ENCODE assay signal across 8 cellular contexts in genomic region chr11:66727883-66728759, GRCh38. TPM values are rescaled to one million over a fixed set of nuclear protein-coding genes. Genes with fewer than 3 reads are reported as not detected.
DNase-seq lines count a peak whose midpoint lies in the region; ATAC-seq and TF ChIP-seq lines count a peak whose summit lies in the region.

No MANE protein-coding gene starts in this region.

- no peaks in the 10 kb centered on the region for H3K9me3 ChIP-seq in CD4-positive, alpha-beta T cell (ENCODE audit: control insufficient read depth, low read length)
- H3K9me3 ChIP-seq in HUES64 (ENCODE audit: insufficient read depth, low read depth, low read length) (no peaks in the 10 kb centered on the region), tibial nerve (no peaks in the 10 kb centered on the region)

- H3K27ac ChIP-seq in CD4-positive, alpha-beta T cell (ENCODE audit: low read depth, low read length): no peak overlapping the region
- no peak overlapping the region for H3K27ac ChIP-seq in HUES64 (ENCODE audit: low read depth, low read length)
- H3K27ac ChIP-seq in tibial nerve: peak overlapping the region in 2 of 4 donors; percentile 6 to 58

- H3K9me3 Mint-ChIP-seq in CD4-positive, alpha-beta T cell: no peaks in the 10 kb centered on the region

- TF ChIP-seq EP300 in tibial nerve (IDR thresholded peaks at IDR 0.05): no peak

- peak overlapping the region; percentile 89 for H3K4me3 Mint-ChIP-seq in CD4-positive, alpha-beta T cell

- DNase-seq in CD4-positive, alpha-beta T cell: peak in 2 of 10 experiments; percentile 5 to 29
- DNase-seq in astrocyte of the hippocampus (ENCODE audit: low read depth, low spot score) (peak; percentile 31), left lobe of liver (ENCODE audit: low spot score) (peak; percentile 61), tibial nerve (ENCODE audit: low spot score in 2 of 2) (no peak), cerebellar cortex (ENCODE audit: low spot score) (no peak)
- no peak for DNase-seq in stimulated activated CD4-positive, alpha-beta T cell treated with anti-CD3 and anti-CD28 coated beads, Interleukin-12 subunit alpha, Interleukin-12 subunit beta, amount 100 ng/mL, for 4 hours

- no peak for TF ChIP-seq CTCF in CD4-positive, alpha-beta T cell (IDR thresholded peaks at IDR 0.05)
- TF ChIP-seq CTCF in tibial nerve (IDR thresholded peaks at IDR 0.05): no peak

- no peak overlapping the region for H3K27ac Mint-ChIP-seq in CD4-positive, alpha-beta T cell

- no peaks in the 10 kb centered on the region for H3K36me3 Mint-ChIP-seq in CD4-positive, alpha-beta T cell (ENCODE audit: low read depth)

- intact Hi-C loops in CD4-positive, alpha-beta T cell (cut with DNase I, micrococcal nuclease): no loop called here

- peaks cover 21% of the 10 kb centered on the region for H3K4me1 ChIP-seq in HUES64 (ENCODE audit: insufficient read depth, low read length)
- peaks cover 0 to 17% (median 4%) of the 10 kb centered on the region in 4 donors for H3K4me1 ChIP-seq in tibial nerve

- peak; percentile 43 for ATAC-seq in CD4-positive, alpha-beta T cell (ENCODE audit: poor library complexity)
- ATAC-seq in left lobe of liver (peak; percentile 58), HG03175 (IDR thresholded peaks at IDR 0.05; ENCODE audit: unreplicated experiment) (no peak)

- POLR2A ChIA-PET in CD4-positive, alpha-beta T cell (lab: Charles Lee): no interaction called here

- H3K27me3 Mint-ChIP-seq in CD4-positive, alpha-beta T cell: peaks cover 77% of the 10 kb centered on the region

- TF ChIP-seq POLR2A in tibial nerve (IDR thresholded peaks at IDR 0.05): no peak

- H3K36me3 ChIP-seq in HUES64 (ENCODE audit: insufficient read depth, low read length) (no peaks in the 10 kb centered on the region; the same call in 1 of the 2 replicates), tibial nerve (no peaks in the 10 kb centered on the region)

- CTCF ChIA-PET in CD4-positive, alpha-beta T cell (lab: Charles Lee): interaction anchor here (0.6 kb wide), 1 partner anchor 21 kb away, joined by 3 read pairs; no protein-coding TSS in a partner anchor

- H3K4me1 Mint-ChIP-seq in CD4-positive, alpha-beta T cell (ENCODE audit: low read depth): peaks cover 19% of the 10 kb centered on the region

- peak overlapping the region; percentile 82 for H3K9ac ChIP-seq in HUES64 (ENCODE audit: low read depth, low read length)

- H3K27me3 ChIP-seq in CD4-positive, alpha-beta T cell (ENCODE audit: control insufficient read depth, insufficient read depth, low read length): peaks cover 64% of the 10 kb centered on the region
- H3K27me3 ChIP-seq in HUES64 (ENCODE audit: insufficient read depth, low read length) (peaks cover 50% of the 10 kb centered on the region), tibial nerve (peaks cover 3 to 24% of the 10 kb centered on the region in 2 donors)

- H3K4me3 ChIP-seq in HUES64 (ENCODE audit: low read length): peak overlapping the region; percentile 68
- peak overlapping the region; percentile 34 to 63 (median 46) for H3K4me3 ChIP-seq in tibial nerve

- under 1% methylated on average over 128 of the region's 128 CpGs for WGBS in HUES64
- WGBS in tibial nerve, 2 donors: 2 to 3% methylated on average over 9 to 21 of the region's 128 CpGs

RNA-seq across cellular contexts. Expression of gene SPTBN2, which starts 0.9 kb away (rescaled TPM):
- total RNA-seq in CD4-positive, alpha-beta T cell: not detected
- 26.6 TPM for polyA plus RNA-seq in HUES64 (2013, experiment 1 of 2)
- 23.0 TPM for polyA plus RNA-seq in HUES64 (2013, experiment 2 of 2)
- total RNA-seq in left lobe of liver (55.1 TPM), tibial nerve (10 to 100 TPM in 2 of 4 donors, 1 to 10 TPM in 2; 3.1 to 18.3 (median 8.5) TPM)

RNA-seq across cellular contexts. Expression of gene RBM4B, which starts 50.4 kb away (rescaled TPM):
- 1 to 10 TPM; 3.8 to 5.1 TPM for total RNA-seq in CD4-positive, alpha-beta T cell
- polyA plus RNA-seq in HUES64 (2013, experiment 1 of 2): 29.2 TPM
- polyA plus RNA-seq in HUES64 (2013, experiment 2 of 2): 29.4 TPM
- total RNA-seq in left lobe of liver (8.1 TPM), tibial nerve (10 to 100 TPM in 3 of 4 donors, 1 to 10 TPM in 1; 7.1 to 15.9 (median 12.2) TPM)

Comparison
In these comparisons a context has a peak if more than half of its experiments do, and no peak if none do; other contexts are left out.
1. DNase-seq: peak in astrocyte of the hippocampus (single experiment) and left lobe of liver (single experiment); none in tibial nerve (0 of 2), cerebellar cortex (single experiment) and stimulated activated CD4-positive, alpha-beta T cell treated with anti-CD3 and anti-CD28 coated beads, Interleukin-12 subunit alpha, Interleukin-12 subunit beta, amount 100 ng/mL, for 4 hours (single experiment).